8 cellular contexts compared by ENCODE assay signal in the genomic region with DNA sequence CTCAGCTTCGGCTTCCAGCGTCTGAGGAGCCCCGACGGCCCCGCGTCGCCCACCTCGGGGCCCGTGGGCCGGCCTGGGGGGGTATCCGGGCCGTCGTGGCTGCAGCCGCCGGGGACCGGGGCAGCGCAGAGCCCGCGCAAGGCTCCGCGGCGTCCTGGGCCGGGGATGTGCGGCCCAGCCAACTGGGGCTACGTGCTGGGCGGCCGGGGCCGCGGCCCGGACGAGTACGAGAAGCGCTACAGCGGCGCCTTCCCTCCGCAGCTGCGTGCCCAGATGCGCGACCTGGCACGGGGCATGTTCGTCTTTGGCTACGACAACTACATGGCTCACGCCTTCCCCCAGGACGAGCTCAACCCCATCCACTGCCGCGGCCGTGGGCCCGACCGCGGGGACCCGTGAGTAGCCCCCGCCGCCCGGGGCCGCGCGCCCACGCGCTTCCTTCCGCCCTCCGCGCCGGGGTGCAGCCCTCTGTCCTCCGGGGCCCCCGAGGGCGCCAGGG. TPM values are rescaled to one million over a fixed set of nuclear protein-coding genes. Genes with fewer than 3 reads are reported as not detected.
A peak's percentile ranks its signal among the peaks of the same experiment; 100 is the strongest.
DNase-seq lines count a peak whose midpoint lies in the region; ATAC-seq and TF ChIP-seq lines count a peak whose summit lies in the region.

No MANE protein-coding gene starts in this region.

- WGBS in ectodermal cell, 2 experiments, result 0% methylated on average over 66 of the region's 66 CpGs

- H3K4me1 Mint-ChIP-seq in CD8-positive, alpha-beta T cell (ENCODE audit: low read depth), result peaks cover 49% of the 10 kb centered on the region
- peaks cover 42% of the 10 kb centered on the region for H3K4me1 Mint-ChIP-seq in activated CD4-positive, alpha-beta T cell treated with anti-CD3 and anti-CD28 coated beads, Interleukin-2, amount 10 ng/mL, durations not matched to agents 7 days and 5 days
- H3K4me1 Mint-ChIP-seq in stimulated activated naive CD8-positive, alpha-beta T cell treated with anti-CD3 and anti-CD28 coated beads, Interleukin-15, amount 100 ng/mL, for 72 hours, result peaks cover 32% of the 10 kb centered on the region

- peak overlapping the region; percentile 84 for H3K4me3 ChIP-seq in CD8-positive, alpha-beta T cell (ENCODE audit: low read depth, low read length)
- peak overlapping the region; percentile 93 for H3K4me3 ChIP-seq in HUES48 (ENCODE audit: low read depth, low read length)
- H3K4me3 ChIP-seq in ectodermal cell (ENCODE audit: insufficient read depth, low read depth, low read length), result peak overlapping the region; percentile 83

- H3K27ac Mint-ChIP-seq in CD8-positive, alpha-beta T cell, result peak overlapping the region; percentile 100
- H3K27ac Mint-ChIP-seq in activated CD4-positive, alpha-beta T cell treated with anti-CD3 and anti-CD28 coated beads, Interleukin-2, amount 10 ng/mL, durations not matched to agents 7 days and 5 days, result peak overlapping the region; percentile 97
- peak overlapping the region; percentile 100 for H3K27ac Mint-ChIP-seq in stimulated activated naive CD8-positive, alpha-beta T cell treated with anti-CD3 and anti-CD28 coated beads, Interleukin-15, amount 100 ng/mL, for 72 hours

- no peak for TF ChIP-seq CTCF in CD8-positive, alpha-beta T cell (IDR thresholded peaks at IDR 0.05)

- H3K9me3 ChIP-seq in CD8-positive, alpha-beta T cell (ENCODE audit: low read length), result no peaks in the 10 kb centered on the region
- H3K9me3 ChIP-seq in HUES48 (ENCODE audit: control insufficient read depth, insufficient read depth, low read length) (no peaks in the 10 kb centered on the region), ectodermal cell (ENCODE audit: control insufficient read depth, low read length) (no peaks in the 10 kb centered on the region)

- peak overlapping the region; percentile 78 for H3K9ac ChIP-seq in HUES48 (ENCODE audit: low read depth, low read length)

- DNase-seq in CD8-positive, alpha-beta T cell, result peak; percentile 16 to 77 (median 47)
- DNase-seq in activated CD4-positive, alpha-beta T cell treated with anti-CD3 and anti-CD28 coated beads, Interleukin-2, amount 10 ng/mL, durations not matched to agents 7 days and 5 days, result peak; percentile 49
- DNase-seq in medulla oblongata (ENCODE audit: extremely low spot score) (peak; percentile 33), NCI-H1092 treated with DMSO at 0.1 percent for 48 hours (lab: John Stamatoyannopoulos, UW) (no peak)
- peak; percentile 71 to 77 for DNase-seq in stimulated activated naive CD8-positive, alpha-beta T cell treated with anti-CD3 and anti-CD28 coated beads, Interleukin-15, amount 100 ng/mL, for 72 hours

- H3K4me1 ChIP-seq in CD8-positive, alpha-beta T cell (ENCODE audit: insufficient read depth, low read length), result peaks cover 34% of the 10 kb centered on the region
- peaks cover 22% of the 10 kb centered on the region; the same call in 1 of the 2 replicates for H3K4me1 ChIP-seq in HUES48 (ENCODE audit: control insufficient read depth, insufficient read depth, low read length)
- H3K4me1 ChIP-seq in ectodermal cell (ENCODE audit: control insufficient read depth, insufficient read depth, low read length), result no peaks in the 10 kb centered on the region

- H3K27me3 ChIP-seq in CD8-positive, alpha-beta T cell (ENCODE audit: insufficient read depth, low read length), result no peaks in the 10 kb centered on the region
- H3K27me3 ChIP-seq in HUES48 (ENCODE audit: control insufficient read depth, insufficient read depth, low read length), result peaks cover 3% of the 10 kb centered on the region
- peaks cover 18% of the 10 kb centered on the region for H3K27me3 ChIP-seq in ectodermal cell (ENCODE audit: control insufficient read depth, insufficient read depth, low read length, poor library complexity, severe bottlenecking)

- H3K36me3 ChIP-seq in CD8-positive, alpha-beta T cell (ENCODE audit: insufficient read depth, low read length), result no peaks in the 10 kb centered on the region
- H3K36me3 ChIP-seq in HUES48 (ENCODE audit: control insufficient read depth, insufficient read depth, low read length), result no peaks in the 10 kb centered on the region
- H3K36me3 ChIP-seq in ectodermal cell (ENCODE audit: control insufficient read depth, insufficient read depth, low read length), result no peaks in the 10 kb centered on the region

- CTCF ChIA-PET in CD8-positive, alpha-beta T cell (lab: Charles Lee), result interaction anchor here (1.9 to 2.0 kb wide), 2 partner anchors 10 to 65 kb away, joined by 4 to 11 read pairs; no protein-coding TSS in a partner anchor
- CTCF ChIA-PET in activated CD4-positive, alpha-beta T cell treated with anti-CD3 and anti-CD28 coated beads, Interleukin-2, amount 10 ng/mL, durations not matched to agents 7 days and 5 days (lab: Charles Lee), result interaction anchor here (0.6 to 1.4 kb wide), 5 partner anchors 9 to 212 kb away, joined by 3 to 5 read pairs (median 3); no protein-coding TSS in a partner anchor

- H3K36me3 Mint-ChIP-seq in CD8-positive, alpha-beta T cell, result peaks cover 18% of the 10 kb centered on the region
- H3K36me3 Mint-ChIP-seq in activated CD4-positive, alpha-beta T cell treated with anti-CD3 and anti-CD28 coated beads, Interleukin-2, amount 10 ng/mL, durations not matched to agents 7 days and 5 days (ENCODE audit: low read depth), result peaks cover 42% of the 10 kb centered on the region

- H3K9me3 Mint-ChIP-seq in CD8-positive, alpha-beta T cell, result no peaks in the 10 kb centered on the region
- no peaks in the 10 kb centered on the region for H3K9me3 Mint-ChIP-seq in activated CD4-positive, alpha-beta T cell treated with anti-CD3 and anti-CD28 coated beads, Interleukin-2, amount 10 ng/mL, durations not matched to agents 7 days and 5 days
- H3K9me3 Mint-ChIP-seq in stimulated activated naive CD8-positive, alpha-beta T cell treated with anti-CD3 and anti-CD28 coated beads, Interleukin-15, amount 100 ng/mL, for 72 hours, result no peaks in the 10 kb centered on the region

- H3K4me3 Mint-ChIP-seq in CD8-positive, alpha-beta T cell, result peak overlapping the region; percentile 100
- H3K4me3 Mint-ChIP-seq in activated CD4-positive, alpha-beta T cell treated with anti-CD3 and anti-CD28 coated beads, Interleukin-2, amount 10 ng/mL, durations not matched to agents 7 days and 5 days, result peak overlapping the region; percentile 93
- peak overlapping the region; percentile 92 to 100 for H3K4me3 Mint-ChIP-seq in stimulated activated naive CD8-positive, alpha-beta T cell treated with anti-CD3 and anti-CD28 coated beads, Interleukin-15, amount 100 ng/mL, for 72 hours

- POLR2A ChIA-PET in CD8-positive, alpha-beta T cell (lab: Charles Lee), result interaction anchor here (0.8 to 5.0 kb wide), 6 partner anchors 9 to 65 kb away, joined by 3 to 80 read pairs (median 4); no protein-coding TSS in a partner anchor
- POLR2A ChIA-PET in activated CD4-positive, alpha-beta T cell treated with anti-CD3 and anti-CD28 coated beads, Interleukin-2, amount 10 ng/mL, durations not matched to agents 7 days and 5 days (lab: Charles Lee), result interaction anchor here (1.5 kb wide), 1 partner anchor 9 kb away, joined by 3 read pairs; no protein-coding TSS in a partner anchor

- no peaks in the 10 kb centered on the region for H3K27me3 Mint-ChIP-seq in CD8-positive, alpha-beta T cell (ENCODE audit: low read depth)
- H3K27me3 Mint-ChIP-seq in activated CD4-positive, alpha-beta T cell treated with anti-CD3 and anti-CD28 coated beads, Interleukin-2, amount 10 ng/mL, durations not matched to agents 7 days and 5 days, result no peaks in the 10 kb centered on the region
- no peaks in the 10 kb centered on the region for H3K27me3 Mint-ChIP-seq in stimulated activated naive CD8-positive, alpha-beta T cell treated with anti-CD3 and anti-CD28 coated beads, Interleukin-15, amount 100 ng/mL, for 72 hours

- peak; percentile 21 for ATAC-seq in CD8-positive, alpha-beta T cell
- peak; percentile 6 for ATAC-seq in GM21447 (IDR thresholded peaks at IDR 0.05; ENCODE audit: unreplicated experiment)
- ATAC-seq in stimulated activated naive CD8-positive, alpha-beta T cell treated with anti-CD3 and anti-CD28 coated beads, Interleukin-15, amount 100 ng/mL, for 72 hours, result peak; percentile 61

- intact Hi-C loops in CD8-positive, alpha-beta T cell (cut with DNase I, micrococcal nuclease), result loop anchor here (1.0 to 5.0 kb wide), 10 partner anchors 9 to 1391 kb away; a partner anchor contains a TSS

- H3K27ac ChIP-seq in CD8-positive, alpha-beta T cell (ENCODE audit: low read depth, low read length), result peak overlapping the region; percentile 89
- H3K27ac ChIP-seq in HUES48 (ENCODE audit: low read depth, low read length), result peak overlapping the region; percentile 71
- no peak overlapping the region for H3K27ac ChIP-seq in ectodermal cell (ENCODE audit: insufficient read depth, low read depth, low read length, poor library complexity, severe bottlenecking)

RNA-seq across cellular contexts. Expression of a gene that starts 0.5 kb away (rescaled TPM):
- 10 to 100 TPM; 73.0 to 88.9 TPM for total RNA-seq in CD8-positive, alpha-beta T cell
- 10 to 100 TPM; 80.1 to 94.1 TPM for total RNA-seq in activated CD4-positive, alpha-beta T cell treated with anti-CD3 and anti-CD28 coated beads, Interleukin-2, amount 10 ng/mL, durations not matched to agents 7 days and 5 days
- 8.0 TPM for polyA plus RNA-seq in ectodermal cell (2013, experiment 1 of 4)
- 9.7 TPM for polyA plus RNA-seq in ectodermal cell (2013, experiment 2 of 4)
- polyA plus RNA-seq in ectodermal cell (2013, experiment 3 of 4), result 5.7 TPM
- 7.3 TPM for polyA plus RNA-seq in ectodermal cell (2013, experiment 4 of 4)

Comparison
In these comparisons a context has a peak if more than half of its experiments do, and no peak if none do; other contexts are left out.
1. ATAC-seq: peak in every context shown above with its lines; median percentile 61 in stimulated activated naive CD8-positive, alpha-beta T cell treated with anti-CD3 and anti-CD28 coated beads, Interleukin-15, amount 100 ng/mL, for 72 hours; 21 in CD8-positive, alpha-beta T cell; 6 in GM21447.